In the genomic region with DNA sequence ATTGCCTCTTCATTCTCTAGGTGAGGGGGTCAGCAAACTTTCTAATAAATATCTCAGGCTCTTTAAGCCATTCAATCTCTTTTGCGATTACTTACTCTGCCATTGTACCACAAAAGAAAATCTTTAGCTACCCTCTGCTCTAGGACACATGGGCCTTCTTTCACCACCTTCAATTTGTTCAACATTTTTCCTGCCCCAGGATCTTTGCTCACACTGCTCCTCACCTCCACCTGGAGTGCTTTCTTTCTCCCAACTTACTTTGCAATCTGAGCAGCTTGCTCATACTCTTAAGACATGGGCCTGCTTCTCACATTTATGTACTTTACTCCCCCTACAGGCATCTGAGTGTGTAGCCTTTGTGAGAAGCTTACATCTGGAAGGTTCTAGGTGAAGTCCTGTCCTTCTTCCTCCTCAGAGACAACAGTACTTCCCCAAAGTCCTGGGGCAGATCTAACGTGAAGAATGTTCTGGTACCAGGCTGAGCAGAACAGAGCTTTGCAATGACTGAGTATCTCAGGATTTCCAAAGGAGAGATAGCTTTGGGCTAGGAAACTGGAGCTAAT, we compare ENCODE assay signal across 9 cellular contexts. TPM values are rescaled to one million over a fixed set of nuclear protein-coding genes. Genes with fewer than 3 reads are reported as not detected.
A peak's percentile ranks its signal among the peaks of the same experiment; 100 is the strongest.
DNase-seq lines count a peak whose midpoint lies in the region; ATAC-seq and TF ChIP-seq lines count a peak whose summit lies in the region.
"Had no signal": no experiment of that assay in that cellular context is flagged by ENCODE, and none has a peak within 500 bp of the region (broad histone marks: within the 10 kb centered on the region; RNA-seq: fewer than 3 reads in every experiment).

No MANE protein-coding gene starts in this region.

- H3K79me2 ChIP-seq in GM23338 (replicated peaks; ENCODE audit: insufficient read depth) (no peaks in the 10 kb centered on the region), Loucy (ENCODE audit: insufficient read depth, low read length) (no peaks in the 10 kb centered on the region)

- no peaks in the 10 kb centered on the region for H3K9me3 Mint-ChIP-seq in activated naive CD4-positive, alpha-beta T cell treated with anti-CD3 and anti-CD28 coated beads, Interleukin-2, amount 50 U/mL, for 24 hours
- H3K9me3 Mint-ChIP-seq in GM23338 = no peaks in the 10 kb centered on the region

- H3K36me3 Mint-ChIP-seq in activated naive CD4-positive, alpha-beta T cell treated with anti-CD3 and anti-CD28 coated beads, Interleukin-2, amount 50 U/mL, for 24 hours = no peaks in the 10 kb centered on the region
- no peaks in the 10 kb centered on the region for H3K36me3 Mint-ChIP-seq in GM23338 (ENCODE audit: low read depth)

- DNase-seq in activated naive CD4-positive, alpha-beta T cell treated with anti-CD3 and anti-CD28 coated beads, Interleukin-2, amount 50 U/mL, for 16 hours = no peak
- peak; percentile 83 for DNase-seq in GM23338 (ENCODE audit: low spot score)
- peak; percentile 68 for DNase-seq in astrocyte of the spinal cord (ENCODE audit: low read depth, low spot score)
- DNase-seq in lower lobe of right lung = no peak
- no peak for DNase-seq in OCI-M2 (lab: John Stamatoyannopoulos, UW; ENCODE audit: unreplicated experiment)
- DNase-seq in stimulated activated CD4-positive, alpha-beta T cell treated with anti-CD3 and anti-CD28 coated beads, Interleukin-4, amount 100 ng/mL, for 4 hours = no peak

- no peaks in the 10 kb centered on the region for H3K4me1 Mint-ChIP-seq in activated naive CD4-positive, alpha-beta T cell treated with anti-CD3 and anti-CD28 coated beads, Interleukin-2, amount 50 U/mL, for 24 hours
- H3K4me1 Mint-ChIP-seq in GM23338 = no peaks in the 10 kb centered on the region

- H3K9me2 ChIP-seq in GM23338 (ENCODE audit: insufficient read depth) = no peaks in the 10 kb centered on the region
- H3K9me2 ChIP-seq in Loucy (replicated peaks; ENCODE audit: low read depth, low read length) = no peaks in the 10 kb centered on the region

- H3K9me3 ChIP-seq in Loucy (ENCODE audit: insufficient read depth, low read depth, low read length) (no peaks in the 10 kb centered on the region), lower lobe of right lung (no peaks in the 10 kb centered on the region)
- H3K9me3 ChIP-seq: tibial nerve had no signal

- H3K4me3 Mint-ChIP-seq in activated naive CD4-positive, alpha-beta T cell treated with anti-CD3 and anti-CD28 coated beads, Interleukin-2, amount 50 U/mL, for 24 hours = no peak overlapping the region
- H3K4me3 Mint-ChIP-seq in GM23338 = no peak overlapping the region

- intact Hi-C loops in lower lobe of right lung (cut with DNase I) = no loop called here

- H3K27me3 ChIP-seq in GM23338 (ENCODE audit: insufficient read depth) = no peaks in the 10 kb centered on the region
- no peaks in the 10 kb centered on the region for H3K27me3 ChIP-seq in Loucy (ENCODE audit: insufficient read depth, low read length, poor library complexity, severe bottlenecking)
- H3K27me3 ChIP-seq in lower lobe of right lung (ENCODE audit: low read depth) = no peaks in the 10 kb centered on the region
- H3K27me3 ChIP-seq: tibial nerve had no signal

- H3K27ac Mint-ChIP-seq in activated naive CD4-positive, alpha-beta T cell treated with anti-CD3 and anti-CD28 coated beads, Interleukin-2, amount 50 U/mL, for 24 hours = peak overlapping the region; percentile 3
- H3K27ac Mint-ChIP-seq in GM23338 = no peak overlapping the region

- no peaks in the 10 kb centered on the region for H3K4me1 ChIP-seq in GM23338 (ENCODE audit: insufficient read depth)
- no peaks in the 10 kb centered on the region for H3K4me1 ChIP-seq in Loucy (ENCODE audit: insufficient read depth, low read length, poor library complexity, severe bottlenecking)
- no peaks in the 10 kb centered on the region for H3K4me1 ChIP-seq in lower lobe of right lung
- H3K4me1 ChIP-seq: tibial nerve had no signal

- H3K4me3 ChIP-seq in GM23338 = no peak overlapping the region
- no peak overlapping the region for H3K4me3 ChIP-seq in Loucy (ENCODE audit: low read length, poor library complexity, severe bottlenecking)
- no peak overlapping the region for H3K4me3 ChIP-seq in astrocyte of the spinal cord (ENCODE audit: low read depth, low read length)
- no peak overlapping the region for H3K4me3 ChIP-seq in lower lobe of right lung
- H3K4me3 ChIP-seq: tibial nerve had no signal

- H3K27ac ChIP-seq in GM23338 (ENCODE audit: low read depth) = no peak overlapping the region
- no peak overlapping the region for H3K27ac ChIP-seq in lower lobe of right lung
- H3K27ac ChIP-seq: tibial nerve had no signal

- H4K20me1 ChIP-seq in GM23338 (replicated peaks; ENCODE audit: insufficient read depth) = no peaks in the 10 kb centered on the region; the same call in 1 of the 2 replicates
- H4K20me1 ChIP-seq in Loucy (ENCODE audit: insufficient read depth, low read length, poor library complexity, severe bottlenecking) = no peaks in the 10 kb centered on the region

- TF ChIP-seq CTCF in GM23338 (conservative IDR thresholded peaks at IDR 0.05; ENCODE audit: low read depth in 2 of 2) = peak; percentile 65 to 66
- TF ChIP-seq CTCF in Loucy (conservative IDR thresholded peaks at IDR 0.05; ENCODE audit: low read length) = peak; percentile 57
- TF ChIP-seq CTCF in astrocyte of the spinal cord (IDR thresholded peaks at IDR 0.05; ENCODE audit: low read depth, low read length) = peak; percentile 72
- TF ChIP-seq CTCF in lower lobe of right lung (IDR thresholded peaks at IDR 0.05) = peak; percentile 57

- H2AFZ ChIP-seq in GM23338 = peak overlapping the region; percentile 70; the same call in 1 of the 2 replicates
- no peak overlapping the region for H2AFZ ChIP-seq in Loucy (ENCODE audit: low read length)

- H3K4me2 ChIP-seq in GM23338 (no peak overlapping the region), Loucy (ENCODE audit: low read depth, low read length, poor library complexity, severe bottlenecking) (no peak overlapping the region)

- ATAC-seq in GM23338 = peak; percentile 82
- peak; percentile 60 to 68 for ATAC-seq in lower lobe of right lung

- H3F3A ChIP-seq in GM23338 (replicated peaks; ENCODE audit: low read depth) (no peaks in the 10 kb centered on the region), Loucy (ENCODE audit: low read depth) (no peaks in the 10 kb centered on the region)

- no peak overlapping the region for H3K9ac ChIP-seq in Loucy (ENCODE audit: low read depth, low read length, poor library complexity, severe bottlenecking)

- H3K36me3 ChIP-seq in GM23338 (ENCODE audit: insufficient read depth) = no peaks in the 10 kb centered on the region
- no peaks in the 10 kb centered on the region for H3K36me3 ChIP-seq in Loucy (ENCODE audit: insufficient read depth, low read length)
- H3K36me3 ChIP-seq in lower lobe of right lung = no peaks in the 10 kb centered on the region
- H3K36me3 ChIP-seq: tibial nerve had no signal

- in situ Hi-C loops in astrocyte of the spinal cord (cut with HindIII; ENCODE audit: low sequenced_read_pairs) = no loop called here

- H3K27me3 Mint-ChIP-seq in activated naive CD4-positive, alpha-beta T cell treated with anti-CD3 and anti-CD28 coated beads, Interleukin-2, amount 50 U/mL, for 24 hours = no peaks in the 10 kb centered on the region
- H3K27me3 Mint-ChIP-seq in GM23338 (ENCODE audit: insufficient read depth, low read depth, poor library complexity) = no peaks in the 10 kb centered on the region

TF ChIP-seq in GM23338, 12 proteins besides CTCF, POLR2A, EP300 and RAD21 (continues in another document):
- TF ChIP-seq ZNF114 (CRISPR knock-in tag; IDR thresholded peaks at IDR 0.05) = no peak

RNA-seq across cellular contexts. Expression of gene PRDM5, which starts 55.0 kb away (rescaled TPM):
- 31.8 and 40.4 TPM in 2 replicates for total RNA-seq in GM23338 (2014; rRNA removed; shearing (Covaris generic))
- 10.3 and 11.2 TPM in 2 replicates for polyA plus RNA-seq in GM23338 (2016; fragmentation: Nextera tagmentation; extraction: Ambion mirVana)
- total RNA-seq in lower lobe of right lung = 14.8 TPM

Comparison
In these comparisons a context has a peak if more than half of its experiments do, and no peak if none do; other contexts are left out.
1. DNase-seq: peak in GM23338 (single experiment) and astrocyte of the spinal cord (single experiment); none in activated naive CD4-positive, alpha-beta T cell treated with anti-CD3 and anti-CD28 coated beads, Interleukin-2, amount 50 U/mL, for 16 hours (single experiment), lower lobe of right lung (single experiment), OCI-M2 (single experiment) and stimulated activated CD4-positive, alpha-beta T cell treated with anti-CD3 and anti-CD28 coated beads, Interleukin-4, amount 100 ng/mL, for 4 hours (0 of 2).
2. Peak in every context shown above with its lines, with median percentiles within 50 percentile points of each other: CTCF ChIP-seq.